8 cellular contexts compared by ENCODE assay signal in the genomic region with DNA sequence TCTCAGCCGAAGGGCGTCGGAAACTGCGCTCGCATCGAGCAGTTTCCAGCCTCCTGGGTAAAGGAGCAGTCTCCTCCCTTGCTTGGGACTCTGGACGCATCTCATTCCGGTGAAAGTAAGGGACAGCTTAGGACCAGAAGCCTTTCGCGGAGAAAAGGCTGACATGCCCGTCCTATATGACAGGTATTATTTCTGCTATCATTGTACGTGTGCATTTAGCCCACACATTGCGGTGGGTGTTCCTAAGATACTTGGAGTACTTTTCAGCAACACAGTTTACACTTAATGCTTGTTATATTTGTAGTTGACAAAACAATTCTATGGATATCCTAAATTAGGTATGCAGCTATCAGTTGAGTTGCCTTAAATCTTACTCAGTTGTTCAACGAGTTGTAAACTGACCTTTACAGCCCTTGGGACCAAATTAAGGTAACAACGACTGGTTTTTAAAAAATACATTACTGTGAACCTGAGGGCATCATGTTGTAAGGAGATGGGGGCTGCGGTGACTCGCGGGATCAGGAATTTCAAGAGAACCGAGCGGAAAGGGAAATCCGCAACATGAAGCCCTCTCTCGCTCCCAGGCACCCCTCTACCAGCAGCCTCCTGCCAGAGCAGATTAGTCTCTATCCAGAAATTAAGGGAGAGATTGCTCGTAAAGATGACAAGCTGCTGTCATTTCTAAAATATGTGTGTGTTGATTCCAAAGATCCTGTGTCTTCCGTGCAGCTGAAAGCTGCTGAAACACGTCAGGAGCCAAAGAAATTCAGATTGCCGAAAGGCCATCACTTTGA. TPM values are rescaled to one million over a fixed set of nuclear protein-coding genes. Genes with fewer than 3 reads are reported as not detected.
DNase-seq lines count a peak whose midpoint lies in the region; ATAC-seq lines count a peak whose summit lies in the region.

No MANE protein-coding gene starts in this region.

- peak overlapping the region; percentile 66 to 92 (median 82) for H3K4me2 ChIP-seq in BLaER1 treated with 17β-estradiol and CSF1 and Interleukin-3, amounts not matched to agents 10 nM and 100 nM

- intact Hi-C loops in naive thymus-derived CD4-positive, alpha-beta T cell (cut with micrococcal nuclease), result loop anchor here (1.0 to 10.0 kb wide), 17 partner anchors 10 to 1751 kb away; a partner anchor contains a TSS

- H3K4me1 Mint-ChIP-seq in naive thymus-derived CD4-positive, alpha-beta T cell, result peaks cover 38 to 67% (median 55%) of the 10 kb centered on the region in 7 donors

- H3K9ac ChIP-seq in BLaER1 treated with 17β-estradiol and CSF1 and Interleukin-3, amounts not matched to agents 10 nM and 100 nM, result peak overlapping the region; percentile 91 to 99 (median 95)

- no peaks in the 10 kb centered on the region for H3K27me3 ChIP-seq in BLaER1 treated with 17β-estradiol and CSF1 and Interleukin-3, amounts not matched to agents 10 nM and 100 nM
- no peaks in the 10 kb centered on the region for H3K27me3 ChIP-seq in effector memory CD4-positive, alpha-beta T cell (replicated peaks; ENCODE audit: control insufficient read depth, insufficient read depth, low read length, poor library complexity, severe bottlenecking)
- H3K27me3 ChIP-seq in naive thymus-derived CD4-positive, alpha-beta T cell (ENCODE audit: control insufficient read depth in 2 of 2, insufficient read depth in 2 of 2, low read length in 2 of 2), result no peaks in the 10 kb centered on the region

- peaks cover 0 to 22% (median 8%) of the 10 kb centered on the region in 11 experiments; a peak in 13 of 22 replicates for H3K36me3 ChIP-seq in BLaER1 treated with 17β-estradiol and CSF1 and Interleukin-3, amounts not matched to agents 10 nM and 100 nM
- no peaks in the 10 kb centered on the region for H3K36me3 ChIP-seq in effector memory CD4-positive, alpha-beta T cell (ENCODE audit: control insufficient read depth, insufficient read depth, low read length)
- peaks cover 0 to 6% (median 0%) of the 10 kb centered on the region in 3 experiments for H3K36me3 ChIP-seq in naive thymus-derived CD4-positive, alpha-beta T cell (ENCODE audit: control insufficient read depth in 2 of 3, insufficient read depth in 3 of 3, low read length in 3 of 3)

- H3K9me3 Mint-ChIP-seq in naive thymus-derived CD4-positive, alpha-beta T cell, result peaks cover 0 to 1% (median 0%) of the 10 kb centered on the region in 11 donors

- DNase-seq in RPMI8226 (peak; percentile 26), NOMO-1 treated with dmso at 0.1 percent for 144 hours (lab: John Stamatoyannopoulos, UW; ENCODE audit: unreplicated experiment) (no peak), cerebellar nuclear complex (lab: John Stamatoyannopoulos, UW) (no peak)
- no peak for DNase-seq in effector memory CD4-positive, alpha-beta T cell
- DNase-seq in naive thymus-derived CD4-positive, alpha-beta T cell, result peak in 3 of 9 donors; percentile 3 to 7 (median 7)

- peak overlapping the region; percentile 95 to 100 (median 98) for H3K4me3 Mint-ChIP-seq in naive thymus-derived CD4-positive, alpha-beta T cell

- no peaks in the 10 kb centered on the region for H3K9me3 ChIP-seq in BLaER1 treated with 17β-estradiol and CSF1 and Interleukin-3, amounts not matched to agents 10 nM and 100 nM (replicated peaks in 1 of 11)
- H3K9me3 ChIP-seq in effector memory CD4-positive, alpha-beta T cell (ENCODE audit: control insufficient read depth, low read length), result no peaks in the 10 kb centered on the region
- H3K9me3 ChIP-seq in naive thymus-derived CD4-positive, alpha-beta T cell (ENCODE audit: control insufficient read depth in 2 of 3, low read length in 3 of 3), result no peaks in the 10 kb centered on the region

- peak overlapping the region; percentile 80 to 100 (median 90) for H3K4me3 ChIP-seq in BLaER1 treated with 17β-estradiol and CSF1 and Interleukin-3, amounts not matched to agents 10 nM and 100 nM
- peak overlapping the region; percentile 82 for H3K4me3 ChIP-seq in effector memory CD4-positive, alpha-beta T cell (ENCODE audit: insufficient read depth, low read depth, low read length, poor library complexity, severe bottlenecking)
- peak overlapping the region; percentile 88 for H3K4me3 ChIP-seq in naive thymus-derived CD4-positive, alpha-beta T cell (ENCODE audit: low read length)

- H3K27ac Mint-ChIP-seq in naive thymus-derived CD4-positive, alpha-beta T cell, result peak overlapping the region; percentile 93 to 100 (median 97)

- H3K27ac ChIP-seq in BLaER1 treated with 17β-estradiol and CSF1 and Interleukin-3, amounts not matched to agents 10 nM and 100 nM, result peak overlapping the region; percentile 30 to 97 (median 88); a peak in 20 of 22 replicates
- peak overlapping the region; percentile 86 for H3K27ac ChIP-seq in effector memory CD4-positive, alpha-beta T cell (ENCODE audit: insufficient read depth, low read length, poor library complexity, severe bottlenecking)
- peak overlapping the region; percentile 93 for H3K27ac ChIP-seq in naive thymus-derived CD4-positive, alpha-beta T cell (ENCODE audit: low read depth, low read length)

- H3K4me1 ChIP-seq in BLaER1 treated with 17β-estradiol and CSF1 and Interleukin-3, amounts not matched to agents 10 nM and 100 nM, result peaks cover 7 to 43% (median 32%) of the 10 kb centered on the region in 10 experiments; a peak in 19 of 20 replicates
- peaks cover 13% of the 10 kb centered on the region for H3K4me1 ChIP-seq in effector memory CD4-positive, alpha-beta T cell (ENCODE audit: control insufficient read depth, insufficient read depth, low read length, poor library complexity, severe bottlenecking)
- peaks cover 9 to 23% of the 10 kb centered on the region in 2 donors for H3K4me1 ChIP-seq in naive thymus-derived CD4-positive, alpha-beta T cell (ENCODE audit: control insufficient read depth in 2 of 2, insufficient read depth in 2 of 2, low read length in 2 of 2)

- POLR2A ChIA-PET in naive thymus-derived CD4-positive, alpha-beta T cell (lab: Charles Lee), result interaction anchor here (0.7 to 2.5 kb wide), 14 partner anchors 9 to 1753 kb away, joined by 3 to 32 read pairs (median 4); a partner anchor contains a TSS

- H3K27me3 Mint-ChIP-seq in naive thymus-derived CD4-positive, alpha-beta T cell, result no peaks in the 10 kb centered on the region

- peaks cover 20 to 43% (median 35%) of the 10 kb centered on the region in 11 experiments; a peak in 20 of 22 replicates for H4K20me1 ChIP-seq in BLaER1 treated with 17β-estradiol and CSF1 and Interleukin-3, amounts not matched to agents 10 nM and 100 nM

- peak; percentile 34 for ATAC-seq in GM19455 (IDR thresholded peaks at IDR 0.05; ENCODE audit: unreplicated experiment)
- ATAC-seq in naive thymus-derived CD4-positive, alpha-beta T cell, result peak; percentile 26
- ATAC-seq in HG03025 (IDR thresholded peaks at IDR 0.05; ENCODE audit: low FRiP score, unreplicated experiment), result no peak

- CTCF ChIA-PET in naive thymus-derived CD4-positive, alpha-beta T cell (lab: Charles Lee), result interaction anchor here (1.3 to 1.8 kb wide), 2 partner anchors 10 to 14 kb away, joined by 4 to 7 read pairs; a partner anchor contains a TSS

- peaks cover 0 to 4% (median 0%) of the 10 kb centered on the region in 5 donors for H3K36me3 Mint-ChIP-seq in naive thymus-derived CD4-positive, alpha-beta T cell

RNA-seq across cellular contexts. Expression of a gene that starts 0.6 kb away (rescaled TPM):
- total RNA-seq in naive thymus-derived CD4-positive, alpha-beta T cell, result 10 to 100 TPM; 51.0 to 91.5 (median 63.6) TPM
- polyA plus RNA-seq in naive thymus-derived CD4-positive, alpha-beta T cell, result 10 to 100 TPM; 25.4 to 34.7 TPM

RNA-seq across cellular contexts. Expression of a gene that starts 14.0 kb away (rescaled TPM):
- 10 to 100 TPM; 19.4 to 36.6 (median 28.7) TPM for total RNA-seq in naive thymus-derived CD4-positive, alpha-beta T cell
- polyA plus RNA-seq in naive thymus-derived CD4-positive, alpha-beta T cell, result 10 to 100 TPM; 25.0 to 27.6 TPM
